Comparison of ENCODE assay signal across 22 cellular contexts in genomic region chr5:137791803-137792202, GRCh38. TPM values are rescaled to one million over a fixed set of nuclear protein-coding genes. Genes with fewer than 3 reads are reported as not detected.
DNase-seq lines count a peak whose midpoint lies in the region; ATAC-seq and TF ChIP-seq lines count a peak whose summit lies in the region.
"Had no signal": no experiment of that assay in that cellular context is flagged by ENCODE, and none has a peak within 500 bp of the region (broad histone marks: within the 10 kb centered on the region; RNA-seq: fewer than 3 reads in every experiment).

No MANE protein-coding gene starts in this region.

- no peaks in the 10 kb centered on the region for H3K4me1 Mint-ChIP-seq in nephron
- H3K4me1 Mint-ChIP-seq: CD8-positive, alpha-beta memory T cell had no signal

- H3K9me2 ChIP-seq in GM23248 (ENCODE audit: insufficient read depth) = no peaks in the 10 kb centered on the region

- no peak overlapping the region for H3K9ac ChIP-seq in GM23248
- H3K9ac ChIP-seq: BLaER1 had no signal

- H3K27ac ChIP-seq in caudate nucleus (ENCODE audit: low read depth, low read length) (peak overlapping the region; percentile 48), GM23248 (no peak overlapping the region)
- H3K27ac ChIP-seq: BLaER1, PC-9, RWPE1 had no signal

- no peaks in the 10 kb centered on the region for H3K79me2 ChIP-seq in GM23248 (ENCODE audit: insufficient read depth)

- peaks cover 6% of the 10 kb centered on the region for H3K9me3 Mint-ChIP-seq in nephron

- no peaks in the 10 kb centered on the region for H3K9me3 ChIP-seq in GM23248 (ENCODE audit: low read depth)
- H3K9me3 ChIP-seq: BLaER1, MG63 had no signal

- no peak overlapping the region for H3K4me2 ChIP-seq in GM23248 (ENCODE audit: unreplicated experiment)
- H3K4me2 ChIP-seq: BLaER1, PC-9 had no signal

- no peaks in the 10 kb centered on the region for H4K20me1 ChIP-seq in GM23248 (ENCODE audit: insufficient read depth)
- H4K20me1 ChIP-seq: BLaER1 had no signal

- peak overlapping the region in 2 of 3 experiments; percentile 25 to 67 for H3K27ac Mint-ChIP-seq in nephron
- H3K27ac Mint-ChIP-seq: CD8-positive, alpha-beta memory T cell had no signal

- H3K4me3 Mint-ChIP-seq in nephron = no peak overlapping the region
- H3K4me3 Mint-ChIP-seq: CD8-positive, alpha-beta memory T cell had no signal

- no peaks in the 10 kb centered on the region for H3K4me1 ChIP-seq in GM23248 (ENCODE audit: insufficient read depth)
- H3K4me1 ChIP-seq: BLaER1 had no signal

- ATAC-seq in GM18861 (IDR thresholded peaks at IDR 0.05; ENCODE audit: unreplicated experiment) = peak; percentile 18
- peak; percentile 12 for ATAC-seq in HG03571 (IDR thresholded peaks at IDR 0.05; ENCODE audit: unreplicated experiment)

- H3F3A ChIP-seq in GM23248 (ENCODE audit: insufficient read depth) = no peaks in the 10 kb centered on the region

- in situ Hi-C loops in GM23248 (cut with MboI) = no loop called here

- DNase-seq in caudate nucleus (lab: John Stamatoyannopoulos, UW) (no peak), GM23248 (no peak), ureter (ENCODE audit: low spot score) (no peak), foreskin fibroblast (no peak), A172 (ENCODE audit: low spot score) (no peak)
- DNase-seq: CD8-positive, alpha-beta memory T cell; DMS79 treated with DMSO at 0.1 percent for 48 hours; IMR-90; Kasumi-1; MG63; NCI-H1048; NCI-H1436; NCI-H1930; NCI-H226; NCI-H524 treated with DMSO at 0.1 percent for 48 hours; PC-9; SIG-M5 had no signal

- 91 to 92% methylated on average over 4 of the region's 4 CpGs for WGBS in GM23248 (ENCODE audit: low coverage in 1 of 2, low lambda C conversion rate in 2 of 2, missing lambda C conversion rate in 2 of 2), 2 experiments

- H3K27me3 Mint-ChIP-seq in nephron (ENCODE audit: low read depth) = peaks cover 6% of the 10 kb centered on the region

- no peak overlapping the region for H2AFZ ChIP-seq in GM23248
- H2AFZ ChIP-seq: PC-9 had no signal

- H3K4me3 ChIP-seq in GM23248 (no peak overlapping the region), foreskin fibroblast (ENCODE audit: low read depth in 1 of 2, low read length in 2 of 2) (no peak overlapping the region)
- H3K4me3 ChIP-seq: BLaER1, MG63, PC-9 had no signal

- H3K27me3 ChIP-seq in GM23248 (replicated peaks; ENCODE audit: insufficient read depth) = no peaks in the 10 kb centered on the region
- H3K27me3 ChIP-seq: BLaER1 had no signal

- H3K36me3 ChIP-seq in GM23248 (ENCODE audit: low read depth) = no peaks in the 10 kb centered on the region
- H3K36me3 ChIP-seq: BLaER1, MG63 had no signal

- no peak for TF ChIP-seq CTCF in nephron (IDR thresholded peaks at IDR 0.05; ENCODE audit: unreplicated experiment in 3 of 3)
- no peak for TF ChIP-seq CTCF in foreskin fibroblast (IDR thresholded peaks at IDR 0.05; ENCODE audit: low read depth, low read length)

- H3K36me3 Mint-ChIP-seq in nephron (ENCODE audit: low read depth) = no peaks in the 10 kb centered on the region

RNA-seq across cellular contexts. Expression of gene HNRNPA0, which starts 37.6 kb away (rescaled TPM):
- 12.2 and 15.0 TPM in 2 replicates for total RNA-seq in GM23248 (2014; rRNA removed; shearing (Covaris generic))
- polyA plus RNA-seq in GM23248 (2016; fragmentation: Nextera tagmentation; extraction: Ambion mirVana) = 5.2 and 5.4 TPM in 2 replicates
- 34.7 TPM for total RNA-seq in ureter
- 10.2 and 13.5 TPM in 2 replicates for total RNA-seq in A172 (2014; rRNA removed; shearing (Covaris generic))

RNA-seq across cellular contexts. Expression of gene KLHL3, which starts 55.9 kb away (rescaled TPM):
- 0.51 and 1.3 TPM in 2 replicates for total RNA-seq in GM23248 (2014; rRNA removed; shearing (Covaris generic))
- polyA plus RNA-seq in GM23248 (2016; fragmentation: Nextera tagmentation; extraction: Ambion mirVana) = 1.1 and 1.7 TPM in 2 replicates
- 16.8 TPM for total RNA-seq in ureter
- 0.43 and 1.3 TPM in 2 replicates for total RNA-seq in A172 (2014; rRNA removed; shearing (Covaris generic))
